ENCODE assay signal across 28 cellular contexts in the genomic region with DNA sequence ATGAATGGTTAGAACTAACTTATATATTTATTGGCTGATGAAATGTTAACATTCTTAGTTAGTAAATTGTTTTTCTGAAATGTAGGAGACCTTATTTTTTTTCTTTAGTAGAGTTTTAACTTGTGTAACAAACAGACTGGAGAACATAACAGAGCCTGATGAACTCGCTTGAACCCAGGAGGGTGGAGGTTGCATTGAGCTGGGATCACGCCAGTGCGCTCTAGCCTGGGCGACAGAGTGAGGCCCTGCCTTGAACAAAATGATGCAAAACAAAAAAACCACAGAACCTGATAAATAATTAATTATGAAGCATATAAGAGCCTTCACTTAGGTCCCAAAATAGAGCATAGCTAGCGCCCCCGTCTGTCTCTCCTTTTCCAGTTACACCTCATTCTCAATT.
"Had no signal": no experiment of that assay in that cellular context is flagged by ENCODE, and none has a peak within 500 bp of the region (broad histone marks: within the 10 kb centered on the region; RNA-seq: fewer than 3 reads in every experiment).

No MANE protein-coding gene starts in this region.

- H3K9me3 ChIP-seq: esophagus muscularis mucosa, heart right ventricle, neutrophil, pancreas, stomach, thyroid gland, vagina had no signal

- H3K27ac ChIP-seq: epithelial cell of prostate, esophagus muscularis mucosa, heart right ventricle, neutrophil, pancreas, stomach, thyroid gland, vagina had no signal

- FAIRE-seq: colon, islet of Langerhans had no signal

- H3K4me3 ChIP-seq: esophagus muscularis mucosa, heart right ventricle, lung, pancreas, smooth muscle cell, stomach, thyroid gland, vagina had no signal

- DNase-seq: effector CD8-positive, alpha-beta T cell; endodermal cell; foreskin melanocyte; glutamatergic neuron; heart right ventricle; hippocampal formation; kidney glomerular epithelial cell; left colon; left ventricle myocardium superior; naive B cell; pancreas; stimulated activated CD4-positive, alpha-beta T cell treated with anti-CD3 and anti-CD28 coated beads, Interleukin-2, amount 100 ng/mL, for 24 hours; stimulated activated CD4-positive, alpha-beta T cell treated with anti-CD3 and anti-CD28 coated beads, Interleukin-4, amount 100 ng/mL, for 24 hours; stimulated activated naive CD4-positive, alpha-beta T cell treated with Interleukin-2 at 50 U/mL for 16 hours; stomach; thyroid gland; trophoblast cell had no signal

- H3K4me1 ChIP-seq: thyroid gland had no signal

- ATAC-seq: heart right ventricle; left colon; left ventricle myocardium superior; natural killer cell treated with Interleukin-12 subunit alpha and Interleukin-12 subunit beta and Interleukin-15 and Interleukin-18, amount 100 ng/mL, for 72 hours; pancreas; sciatic nerve; stimulated activated effector memory CD8-positive, alpha-beta T cell treated with anti-CD3 and anti-CD28 coated beads, Interleukin-12 subunit alpha, Interleukin-12 subunit beta, amount 100 ng/mL, for 72 hours had no signal
